In genomic region chr5:5494489-5495402, GRCh38 we compare ENCODE assay signal across 8 cellular contexts.
A peak's percentile ranks its signal among the peaks of the same experiment; 100 is the strongest.
DNase-seq lines count a peak whose midpoint lies in the region; ATAC-seq and TF ChIP-seq lines count a peak whose summit lies in the region.

No MANE protein-coding gene starts in this region.

- no peak overlapping the region for H3K27ac Mint-ChIP-seq in memory B cell

- TF ChIP-seq CTCF in KMS-11 (conservative IDR thresholded peaks at IDR 0.05; ENCODE audit: low read depth, low read length): no peak

- H2AFZ ChIP-seq in KMS-11 (ENCODE audit: low read depth): 0 out of 2 replicates have a peak overlapping the region, but pooled peaks have one; percentile 2

- H3K27me3 Mint-ChIP-seq in memory B cell: no peaks in the 10 kb centered on the region

- DNase-seq in COLO829 (ENCODE audit: low spot score) (peak; percentile 21), ecto neural progenitor cell (ENCODE audit: low spot score) (peak; percentile 92), memory B cell (ENCODE audit: low spot score in 2 of 2) (peak; percentile 84 to 86), NCI-H1105 (lab: John Stamatoyannopoulos, UW) (no peak)
- peak; percentile 77 to 78 for DNase-seq in activated CD4-positive, alpha-beta T cell treated with anti-CD3 and anti-CD28 coated beads, Interleukin-2, amount 50 U/mL, for 48 hours
- peak; percentile 86 for DNase-seq in stimulated activated CD8-positive, alpha-beta memory T cell treated with anti-CD3 and anti-CD28 coated beads, Interleukin-4, amount 100 ng/mL, for 48 hours

- peaks cover 6% of the 10 kb centered on the region for H3K4me1 Mint-ChIP-seq in memory B cell

- H3K27ac ChIP-seq in KMS-11: no peak overlapping the region

- no peaks in the 10 kb centered on the region for H3K36me3 Mint-ChIP-seq in memory B cell

- no peaks in the 10 kb centered on the region for H3K79me2 ChIP-seq in KMS-11 (ENCODE audit: insufficient read depth, low read depth)

- H3K36me3 ChIP-seq in KMS-11 (ENCODE audit: insufficient read depth): no peaks in the 10 kb centered on the region; the same call in 1 of the 2 replicates

- H3K4me2 ChIP-seq in KMS-11: peak overlapping the region; percentile 77

- H3K4me3 ChIP-seq in KMS-11 (IDR thresholded peaks at IDR 0.05; ENCODE audit: insufficient read depth, low read depth, low read length): no peak overlapping the region

- no peaks in the 10 kb centered on the region for H3K9me3 Mint-ChIP-seq in memory B cell

- H3K4me3 Mint-ChIP-seq in memory B cell: peak overlapping the region; percentile 44

- peak; percentile 81 for ATAC-seq in GM21526 (IDR thresholded peaks at IDR 0.05; ENCODE audit: low FRiP score, unreplicated experiment)
- peak; percentile 94 for ATAC-seq in memory B cell (ENCODE audit: low read depth)

- no peak overlapping the region for H3K9ac ChIP-seq in KMS-11

- no peaks in the 10 kb centered on the region for H3K27me3 ChIP-seq in KMS-11 (ENCODE audit: insufficient read depth, low read depth)

- no peaks in the 10 kb centered on the region for H4K20me1 ChIP-seq in KMS-11 (ENCODE audit: insufficient read depth)

- peaks cover 21% of the 10 kb centered on the region for H3K4me1 ChIP-seq in KMS-11 (ENCODE audit: low read depth, poor library complexity, severe bottlenecking)
